1 cellular context compared by ENCODE assay signal in genomic region chr3:58052373-58053273, GRCh38.
TF ChIP-seq lines count a peak whose summit lies in the region.

No MANE protein-coding gene starts in this region.

TF ChIP-seq in HCT116, 20 proteins besides CTCF, POLR2A, EP300 and RAD21 (continued from another document):
- peak; percentile 62 for TF ChIP-seq YY1 (IDR thresholded peaks at IDR 0.05; ENCODE audit: extremely low read depth, insufficient replicate concordance, low read depth, low read length)
- TF ChIP-seq TCF7L2 (IDR thresholded peaks at IDR 0.05; ENCODE audit: borderline replicate concordance, extremely low read depth, insufficient read depth, insufficient read length), result no peak
- peak; percentile 87 for TF ChIP-seq SIN3A (IDR thresholded peaks at IDR 0.05; ENCODE audit: low read depth)
- peak; percentile 62 for TF ChIP-seq MAX (IDR thresholded peaks at IDR 0.05)
TF ChIP-seq in HCT116: peak in this region for 11.
